In genomic region chr4:3788366-3788660, GRCh38 we compare ENCODE assay signal across 18 cellular contexts. TPM values are rescaled to one million over a fixed set of nuclear protein-coding genes. Genes with fewer than 3 reads are reported as not detected.
DNase-seq lines count a peak whose midpoint lies in the region; ATAC-seq and TF ChIP-seq lines count a peak whose summit lies in the region.
"Had no signal": no experiment of that assay in that cellular context is flagged by ENCODE, and none has a peak within 500 bp of the region (broad histone marks: within the 10 kb centered on the region; RNA-seq: fewer than 3 reads in every experiment).

No MANE protein-coding gene starts in this region.

- intact Hi-C loops in Right ventricle myocardium inferior (cut with DNase I): no loop called here
- intact Hi-C loops in left ventricle myocardium inferior (cut with micrococcal nuclease): no loop called here

- H3K79me1 ChIP-seq in neuronal stem cell (ENCODE audit: low read depth, low read length): no peaks in the 10 kb centered on the region

- no peak for TF ChIP-seq POLR2A in NB4 (IDR thresholded peaks at IDR 0.05; ENCODE audit: extremely low read depth, insufficient read length)

- H2BK15ac ChIP-seq in neuronal stem cell (ENCODE audit: low read length): no peak overlapping the region

- peak overlapping the region; percentile 72 for H3K18ac ChIP-seq in neuronal stem cell (ENCODE audit: low read length)

- H3K4me3 ChIP-seq in left ventricle myocardium inferior (no peak overlapping the region), NB4 (ENCODE audit: low read depth, low read length) (no peak overlapping the region), NT2/D1 (ENCODE audit: insufficient read length, low read depth) (no peak overlapping the region), neuronal stem cell (ENCODE audit: low read length in 2 of 2) (no peak overlapping the region)
- H3K4me3 ChIP-seq: BLaER1, GM23248 had no signal

- peak overlapping the region; percentile 59 for H2BK5ac ChIP-seq in neuronal stem cell (ENCODE audit: low read length)

- no peak overlapping the region for H3K4me2 ChIP-seq in neuronal stem cell (ENCODE audit: insufficient read depth, low read length, poor library complexity, severe bottlenecking)
- H3K4me2 ChIP-seq: BLaER1 had no signal

- ATAC-seq in Right ventricle myocardium inferior: no peak
- ATAC-seq: CD8-positive, alpha-beta T cell had no signal

- H2AK5ac ChIP-seq in neuronal stem cell (ENCODE audit: low read depth, low read length): peak overlapping the region; percentile 48

- TF ChIP-seq CTCF in left ventricle myocardium inferior (IDR thresholded peaks at IDR 0.05; ENCODE audit: borderline replicate concordance): no peak
- no peak for TF ChIP-seq CTCF in NB4 (IDR thresholded peaks at IDR 0.05; ENCODE audit: low read depth, low read length)

- WGBS in neuronal stem cell (ENCODE audit: extremely low coverage in 2 of 2, insufficient read length in 2 of 2, insufficient replicate concordance in 1 of 2), 2 donors: no CpG with 5 or more reads among the region's 13 CpGs

- DNase-seq in Right ventricle myocardium inferior (ENCODE audit: missing footprints) (peak; percentile 42), left ventricle myocardium inferior (no peak), NB4 (ENCODE audit: low read depth) (peak; percentile 34), NT2/D1 (ENCODE audit: low read depth, low spot score) (no peak), neuronal stem cell (ENCODE audit: low spot score) (no peak), DMS79 treated with DMSO at 0.1 percent for 48 hours (lab: John Stamatoyannopoulos, UW) (no peak)
- DNase-seq in stimulated activated CD4-positive, alpha-beta T cell treated with anti-CD3 and anti-CD28 coated beads, Interleukin-4, amount 100 ng/mL, for 24 hours: no peak
- DNase-seq: Caco-2; CD4-positive, CD25-positive, alpha-beta regulatory T cell; CD8-positive, alpha-beta T cell; DMS153; EL; GDM1; GM23248; H7; HCEC 1CT had no signal

- H2BK12ac ChIP-seq in neuronal stem cell (ENCODE audit: low read length): peak overlapping the region; percentile 63

- H3K4ac ChIP-seq in neuronal stem cell (ENCODE audit: low read length): no peak overlapping the region

- H3K9me3 ChIP-seq in left ventricle myocardium inferior (replicated peaks): no peaks in the 10 kb centered on the region
- no peaks in the 10 kb centered on the region for H3K9me3 ChIP-seq in NT2/D1 (ENCODE audit: insufficient read depth, low read length)
- H3K9me3 ChIP-seq in neuronal stem cell (replicated peaks in 1 of 2; ENCODE audit: control insufficient read depth in 2 of 2, insufficient read depth in 1 of 2, low read depth in 1 of 2, low read length in 2 of 2): peaks cover 0 to 2% of the 10 kb centered on the region in 2 donors
- H3K9me3 ChIP-seq: BLaER1, Caco-2 had no signal

- H3K27me3 ChIP-seq in left ventricle myocardium inferior (ENCODE audit: low read depth) (peaks cover 65% of the 10 kb centered on the region), NT2/D1 (ENCODE audit: insufficient read depth, insufficient read length) (peaks cover 34% of the 10 kb centered on the region), neuronal stem cell (ENCODE audit: control insufficient read depth in 3 of 3, insufficient read depth in 3 of 3, low read depth in 1 of 3, low read length in 3 of 3) (peaks cover 0 to 5% (median 0%) of the 10 kb centered on the region in 3 experiments)
- H3K27me3 ChIP-seq: BLaER1 had no signal

- H3K4me1 ChIP-seq in left ventricle myocardium inferior (peaks cover 4% of the 10 kb centered on the region), NT2/D1 (ENCODE audit: insufficient read depth, insufficient read length) (peaks cover 28% of the 10 kb centered on the region), neuronal stem cell (ENCODE audit: control insufficient read depth in 2 of 2, insufficient read depth in 1 of 2, low read depth in 1 of 2, low read length in 2 of 2) (peaks cover 0 to 8% of the 10 kb centered on the region in 2 donors)

- no peak overlapping the region for H2BK120ac ChIP-seq in neuronal stem cell (ENCODE audit: low read depth, low read length)

- H3K23ac ChIP-seq in neuronal stem cell (ENCODE audit: low read depth, low read length, poor library complexity): peak overlapping the region; percentile 91

- no peak overlapping the region for H3K27ac ChIP-seq in left ventricle myocardium inferior (replicated peaks)
- H3K27ac ChIP-seq in neuronal stem cell (replicated peaks; ENCODE audit: low read length): no peak overlapping the region
- H3K27ac ChIP-seq: BLaER1, C4-2B, GM23248 had no signal

- H3K36me3 ChIP-seq in left ventricle myocardium inferior: no peaks in the 10 kb centered on the region
- no peaks in the 10 kb centered on the region for H3K36me3 ChIP-seq in NT2/D1 (ENCODE audit: insufficient read depth, insufficient read length, low read length)
- H3K36me3 ChIP-seq in neuronal stem cell (replicated peaks in 1 of 2; ENCODE audit: control insufficient read depth in 2 of 2, insufficient read depth in 2 of 2, low read length in 2 of 2): no peaks in the 10 kb centered on the region
- H3K36me3 ChIP-seq: BLaER1 had no signal

- H3K14ac ChIP-seq in neuronal stem cell (ENCODE audit: low read length): peak overlapping the region; percentile 31

- no peak overlapping the region for H4K91ac ChIP-seq in neuronal stem cell (ENCODE audit: low read depth, low read length, poor library complexity)

- no peak overlapping the region for H2AFZ ChIP-seq in neuronal stem cell (ENCODE audit: low read length)
- H2AFZ ChIP-seq: GM23248 had no signal

- H4K8ac ChIP-seq in neuronal stem cell (ENCODE audit: low read depth, low read length): no peak overlapping the region

- H3K9ac ChIP-seq in NT2/D1 (ENCODE audit: insufficient read length, low read depth) (peak overlapping the region; percentile 12), neuronal stem cell (ENCODE audit: low read depth, low read length, poor library complexity) (peak overlapping the region; percentile 66)
- H3K9ac ChIP-seq: BLaER1, GM23248 had no signal

RNA-seq across cellular contexts. Expression of gene ADRA2C, which starts 22.1 kb away (rescaled TPM):
- total RNA-seq in Right ventricle myocardium inferior: 6.9 TPM
- 4.5 TPM for total RNA-seq in left ventricle myocardium inferior
- 7.7 TPM for polyA plus RNA-seq in neuronal stem cell (2013, experiment 1 of 2)
- polyA plus RNA-seq in neuronal stem cell (2013, experiment 2 of 2): 7.2 TPM
- total RNA-seq: CD4-positive, CD25-positive, alpha-beta regulatory T cell; CD8-positive, alpha-beta T cell had no signal
- polyA plus RNA-seq: CD4-positive, CD25-positive, alpha-beta regulatory T cell had no signal

Comparison
In these comparisons a context has a peak if more than half of its experiments do, and no peak if none do; other contexts are left out.
1. DNase-seq: peak in Right ventricle myocardium inferior (single experiment) and NB4 (single experiment); none in left ventricle myocardium inferior (single experiment), NT2/D1 (single experiment), neuronal stem cell (single experiment), stimulated activated CD4-positive, alpha-beta T cell treated with anti-CD3 and anti-CD28 coated beads, Interleukin-4, amount 100 ng/mL, for 24 hours (single experiment) and DMS79 treated with DMSO at 0.1 percent for 48 hours (single experiment).